In genomic region chr11:114892381-114893197, GRCh38 we compare ENCODE assay signal across 9 cellular contexts.
DNase-seq lines count a peak whose midpoint lies in the region; ATAC-seq and TF ChIP-seq lines count a peak whose summit lies in the region.
"Had no signal": no experiment of that assay in that cellular context is flagged by ENCODE, and none has a peak within 500 bp of the region (broad histone marks: within the 10 kb centered on the region; RNA-seq: fewer than 3 reads in every experiment).

No MANE protein-coding gene starts in this region.

- no peak overlapping the region for H3K4me3 ChIP-seq in right cardiac atrium (ENCODE audit: low read length)

- DNase-seq in CMK (ENCODE audit: low read depth) = peak; percentile 42
- peak; percentile 8 for DNase-seq in RKO (ENCODE audit: low spot score)
- DNase-seq in right cardiac atrium = no peak
- no peak for DNase-seq in NCI-H1105 treated with DMSO at 0.1 percent for 48 hours (lab: John Stamatoyannopoulos, UW)
- no peak for DNase-seq in C1 segment of cervical spinal cord (lab: John Stamatoyannopoulos, UW)
- DNase-seq: NCI-H1694 treated with DMSO at 0.1 percent for 48 hours, retina had no signal

- WGBS in right cardiac atrium = 81% methylated on average over 3 of the region's 3 CpGs

- no peaks in the 10 kb centered on the region for H3K4me1 ChIP-seq in right cardiac atrium (ENCODE audit: control insufficient read depth, insufficient read depth, low read length)

- TF ChIP-seq CTCF in GM12873 (IDR thresholded peaks at IDR 0.05; ENCODE audit: insufficient read depth, low read depth, low read length, missing control alignments) = peak; percentile 80

- peak overlapping the region; percentile 73 for H3K27ac ChIP-seq in right cardiac atrium (ENCODE audit: low read length)

- H3K9me3 ChIP-seq in right cardiac atrium (ENCODE audit: control insufficient read depth, low read length) = no peaks in the 10 kb centered on the region

- H3K27me3 ChIP-seq in right cardiac atrium (ENCODE audit: control insufficient read depth, insufficient read depth) = no peaks in the 10 kb centered on the region

- intact Hi-C loops in right cardiac atrium (cut with DNase I) = no loop called here

- ATAC-seq in right cardiac atrium (peak in 1 of 2 donors; percentile 51), HG03342 (IDR thresholded peaks at IDR 0.05; ENCODE audit: unreplicated experiment) (no peak)

Comparison
In these comparisons a context has a peak if more than half of its experiments do, and no peak if none do; other contexts are left out.
1. DNase-seq: peak in CMK (single experiment) and RKO (single experiment); none in right cardiac atrium (0 of 3), NCI-H1105 treated with DMSO at 0.1 percent for 48 hours (single experiment) and C1 segment of cervical spinal cord (0 of 14).